ENCODE assay signal across 15 cellular contexts in the genomic region with DNA sequence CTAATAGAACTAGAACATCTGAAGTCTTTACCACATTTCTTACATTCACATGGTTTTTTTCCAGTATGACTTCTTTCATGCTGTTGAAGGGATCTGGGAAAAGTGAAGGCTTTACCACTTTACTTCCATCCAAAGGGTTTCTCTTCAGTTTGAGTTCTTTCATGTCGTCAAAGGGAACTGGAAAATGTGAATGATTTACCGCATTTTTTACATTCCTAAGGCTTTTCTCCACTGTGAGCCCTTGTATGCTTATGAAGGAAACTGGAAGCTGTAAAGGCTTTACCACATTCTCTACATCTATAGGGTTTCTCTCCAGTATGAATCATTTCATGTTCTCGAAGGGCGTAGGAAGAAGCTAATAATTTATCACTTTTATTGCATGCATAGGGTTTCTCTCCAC. TPM values are rescaled to one million over a fixed set of nuclear protein-coding genes. Genes with fewer than 3 reads are reported as not detected.
DNase-seq lines count a peak whose midpoint lies in the region; ATAC-seq and TF ChIP-seq lines count a peak whose summit lies in the region.
"Had no signal": no experiment of that assay in that cellular context is flagged by ENCODE, and none has a peak within 500 bp of the region (broad histone marks: within the 10 kb centered on the region; RNA-seq: fewer than 3 reads in every experiment).

No MANE protein-coding gene starts in this region.

- no peaks in the 10 kb centered on the region for H3K9me2 ChIP-seq in HCT116 (ENCODE audit: insufficient read depth)

- TF ChIP-seq RAD21 in HCT116 (IDR thresholded peaks at IDR 0.05; ENCODE audit: low read depth): no peak

- no peaks in the 10 kb centered on the region for H3K36me3 ChIP-seq in HCT116 (ENCODE audit: control insufficient read depth in 1 of 2, insufficient read depth in 2 of 2, low read length in 2 of 2)
- no peaks in the 10 kb centered on the region for H3K36me3 ChIP-seq in iPS-20b (ENCODE audit: insufficient read depth, low read depth, low read length)
- peaks cover 44% of the 10 kb centered on the region for H3K36me3 ChIP-seq in skeletal muscle satellite cell (ENCODE audit: insufficient read depth, low read length)

- POLR2A ChIA-PET in HCT116 (lab: Charles Lee): no interaction called here

- intact Hi-C loops in HCT116 (cut with micrococcal nuclease): no loop called here

- H3K4me1 ChIP-seq in HCT116 (ENCODE audit: control insufficient read depth in 1 of 2, insufficient read depth in 2 of 2, low read length in 2 of 2): peaks cover 0 to 9% of the 10 kb centered on the region in 2 experiments; a peak in 2 of 4 replicates
- H3K4me1 ChIP-seq in iPS-20b (ENCODE audit: insufficient read depth, low read length): peaks cover 19% of the 10 kb centered on the region
- H3K4me1 ChIP-seq in skeletal muscle satellite cell (ENCODE audit: control insufficient read depth, insufficient read depth, low read length): no peaks in the 10 kb centered on the region
- H3K4me1 ChIP-seq: esophagus squamous epithelium, psoas muscle had no signal

- no TSS peak for BruUV-seq in HCT116 (replicated peaks; lab: Mats Ljungman, UMichigan)

- RAD21 ChIA-PET in HCT116 (lab: Charles Lee; ENCODE audit: low non-redundant PET in 1 of 2, low total read pairs in 2 of 2, uncharacterized antibody in 2 of 2, unreplicated experiment in 2 of 2): no interaction called here

- H3K4me2 ChIP-seq in HCT116 (ENCODE audit: low read length): peak overlapping the region; percentile 8; the same call in 1 of the 2 replicates
- H3K4me2 ChIP-seq in skeletal muscle satellite cell (ENCODE audit: low read length): peak overlapping the region; percentile 16

- H3K9me3 Mint-ChIP-seq in stimulated activated memory B cell treated with anti-CD40 and anti-IgM and Interleukin-4, amounts not matched to agents 10 μg/mL and 1 μg/mL and 100 μg/mL, for 72 hours: peaks cover 2% of the 10 kb centered on the region
- H3K9me3 Mint-ChIP-seq: activated T-cell treated with anti-CD3 and anti-CD28 coated beads, Interleukin-2, amount 50 U/mL, for 24 hours had no signal

- H2AFZ ChIP-seq in HCT116 (ENCODE audit: low read depth, low read length, poor library complexity, severe bottlenecking): no peak overlapping the region

- no peaks in the 10 kb centered on the region for H3K4me1 Mint-ChIP-seq in stimulated activated memory B cell treated with anti-CD40 and anti-IgM and Interleukin-4, amounts not matched to agents 10 μg/mL and 1 μg/mL and 100 μg/mL, for 72 hours
- H3K4me1 Mint-ChIP-seq: brain had no signal

- H3K79me2 ChIP-seq in HCT116 (ENCODE audit: insufficient read depth, low read length): no peaks in the 10 kb centered on the region

- peaks cover 65% of the 10 kb centered on the region for H3K36me3 Mint-ChIP-seq in stimulated activated memory B cell treated with anti-CD40 and anti-IgM and Interleukin-4, amounts not matched to agents 10 μg/mL and 1 μg/mL and 100 μg/mL, for 72 hours

- H3K9me3 ChIP-seq in HCT116 (ENCODE audit: control insufficient read depth in 1 of 2, insufficient read depth in 1 of 2, low read depth in 1 of 2, low read length in 2 of 2) (no peaks in the 10 kb centered on the region), iPS-20b (ENCODE audit: insufficient read depth, low read depth, low read length) (peaks cover 5% of the 10 kb centered on the region; the same call in 1 of the 2 replicates), skeletal muscle satellite cell (replicated peaks; ENCODE audit: low read length) (no peaks in the 10 kb centered on the region)
- H3K9me3 ChIP-seq: esophagus squamous epithelium, psoas muscle, thoracic aorta had no signal

- H3K27me3 Mint-ChIP-seq in stimulated activated memory B cell treated with anti-CD40 and anti-IgM and Interleukin-4, amounts not matched to agents 10 μg/mL and 1 μg/mL and 100 μg/mL, for 72 hours: no peaks in the 10 kb centered on the region
- H3K27me3 Mint-ChIP-seq: activated T-cell treated with anti-CD3 and anti-CD28 coated beads, Interleukin-2, amount 50 U/mL, for 24 hours; brain had no signal

- H3K27ac ChIP-seq in HCT116 (ENCODE audit: low read depth, low read length): no peak overlapping the region
- H3K27ac ChIP-seq in iPS-20b (ENCODE audit: low read length): no peak overlapping the region
- H3K27ac ChIP-seq: esophagus squamous epithelium, psoas muscle, thoracic aorta had no signal

- H3K4me3 Mint-ChIP-seq in stimulated activated memory B cell treated with anti-CD40 and anti-IgM and Interleukin-4, amounts not matched to agents 10 μg/mL and 1 μg/mL and 100 μg/mL, for 72 hours: no peak overlapping the region
- H3K4me3 Mint-ChIP-seq: activated T-cell treated with anti-CD3 and anti-CD28 coated beads, Interleukin-2, amount 50 U/mL, for 24 hours; brain had no signal

- DNase-seq in HCT116 (ENCODE audit: low read depth, low spot score) (no peak), astrocyte of the cerebellum (ENCODE audit: low read depth) (peak; percentile 67), NCI-H1436 treated with DMSO at 0.1 percent for 48 hours (lab: John Stamatoyannopoulos, UW) (no peak), NCI-H446 treated with DMSO at 0.1 percent for 48 hours (lab: John Stamatoyannopoulos, UW) (no peak)
- DNase-seq: activated T-cell treated with anti-CD3 and anti-CD28 coated beads, Interleukin-2, amount 50 U/mL, for 24 hours; esophagus squamous epithelium; mammary epithelial cell; NCI-H1105 treated with DMSO at 0.1 percent for 48 hours; psoas muscle had no signal

- no peaks in the 10 kb centered on the region for H4K20me1 ChIP-seq in HCT116 (ENCODE audit: insufficient read depth)

- H3K9ac ChIP-seq in HCT116 (ENCODE audit: low read length): no peak overlapping the region
- H3K9ac ChIP-seq in iPS-20b (ENCODE audit: low read depth, low read length): peak overlapping the region; percentile 6; the same call in 1 of the 2 replicates
- no peak overlapping the region for H3K9ac ChIP-seq in skeletal muscle satellite cell (ENCODE audit: low read depth, low read length)

- no peaks in the 10 kb centered on the region for H3K27me3 ChIP-seq in HCT116 (ENCODE audit: insufficient read depth, low read length)
- H3K27me3 ChIP-seq in iPS-20b (ENCODE audit: insufficient read depth, low read length): no peaks in the 10 kb centered on the region
- H3K27me3 ChIP-seq in skeletal muscle satellite cell (ENCODE audit: control insufficient read depth, insufficient read depth, low read length): no peaks in the 10 kb centered on the region
- H3K27me3 ChIP-seq: esophagus squamous epithelium had no signal

- CTCF ChIA-PET in HCT116 (lab: Charles Lee): no interaction called here

- H3K27ac Mint-ChIP-seq in stimulated activated memory B cell treated with anti-CD40 and anti-IgM and Interleukin-4, amounts not matched to agents 10 μg/mL and 1 μg/mL and 100 μg/mL, for 72 hours: no peak overlapping the region
- H3K27ac Mint-ChIP-seq: activated T-cell treated with anti-CD3 and anti-CD28 coated beads, Interleukin-2, amount 50 U/mL, for 24 hours had no signal

- H3K4me3 ChIP-seq in HCT116 (replicated peaks in 1 of 2; ENCODE audit: low read depth in 1 of 2, low read length in 2 of 2) (no peak overlapping the region), astrocyte of the cerebellum (ENCODE audit: low read depth, low read length) (no peak overlapping the region), iPS-20b (ENCODE audit: low read length) (no peak overlapping the region), skeletal muscle satellite cell (ENCODE audit: low read length) (no peak overlapping the region)
- H3K4me3 ChIP-seq: esophagus squamous epithelium, psoas muscle, thoracic aorta had no signal

- no peak for TF ChIP-seq CTCF in HCT116 (IDR thresholded peaks at IDR 0.05 in 2 of 3, conservative IDR thresholded peaks at IDR 0.05 in 1 of 3; ENCODE audit: borderline replicate concordance in 1 of 3, insufficient read depth in 1 of 3, low read depth in 2 of 3, low read length in 2 of 3)
- TF ChIP-seq CTCF in astrocyte of the cerebellum (IDR thresholded peaks at IDR 0.05; ENCODE audit: low read depth, low read length, missing control alignments): no peak

- ATAC-seq in HCT116: no peak
- ATAC-seq in GM19455 (IDR thresholded peaks at IDR 0.05; ENCODE audit: unreplicated experiment): no peak
- no peak for ATAC-seq in stimulated activated memory B cell treated with anti-CD40 and anti-IgM and Interleukin-4, amounts not matched to agents 10 μg/mL and 1 μg/mL and 100 μg/mL, for 72 hours
- ATAC-seq: psoas muscle had no signal

- no peak for TF ChIP-seq POLR2A in HCT116 (IDR thresholded peaks at IDR 0.05; ENCODE audit: borderline replicate concordance, extremely low read depth, insufficient read depth, insufficient read length)

- in situ Hi-C loops in astrocyte of the cerebellum (cut with HindIII; ENCODE audit: low sequenced_read_pairs): no loop called here

TF ChIP-seq in HCT116, 20 proteins besides CTCF, POLR2A, EP300 and RAD21 (continues in another document):
- TF ChIP-seq ATF3 (IDR thresholded peaks at IDR 0.05) (no peak), EZH2phosphoT487 (IDR thresholded peaks at IDR 0.05; ENCODE audit: borderline replicate concordance) (no peak), SRF (IDR thresholded peaks at IDR 0.05; ENCODE audit: low read depth) (no peak), SP1 (IDR thresholded peaks at IDR 0.05; ENCODE audit: low read depth) (no peak), POLR2AphosphoS5 (IDR thresholded peaks at IDR 0.05; ENCODE audit: low read depth, low read length) (no peak), CEBPB (IDR thresholded peaks at IDR 0.05; ENCODE audit: low read depth) (no peak), ELF1 (IDR thresholded peaks at IDR 0.05; ENCODE audit: borderline replicate concordance, low read depth) (no peak)

RNA-seq across cellular contexts. Expression of gene NBEAL1, which starts 46.7 kb away (rescaled TPM):
- 17.0 TPM for total RNA-seq in HCT116 (2021; ENCODE audit: unreplicated experiment)
- polyA plus RNA-seq in HCT116 (2012): 3.9 and 4.1 TPM in 2 replicates
- 26.0 and 31.9 TPM in 2 replicates for total RNA-seq in skeletal muscle satellite cell (2012; rRNA removed)
